In genomic region chr7:125481323-125481722, GRCh38 we compare ENCODE assay signal across 35 cellular contexts.
"Had no signal": no experiment of that assay in that cellular context is flagged by ENCODE, and none has a peak within 500 bp of the region (broad histone marks: within the 10 kb centered on the region; RNA-seq: fewer than 3 reads in every experiment).

No MANE protein-coding gene starts in this region.

- FAIRE-seq: bronchial epithelial cell, RCC 7860 had no signal

- H3K27ac Mint-ChIP-seq: activated CD4-positive, alpha-beta T cell treated with anti-CD3 and anti-CD28 coated beads, Interleukin-2, amount 10 ng/mL, durations not matched to agents 24 days and 14 days; activated CD8-positive, alpha-beta T cell treated with anti-CD3 and anti-CD28 coated beads, Interleukin-2, amount 10 ng/mL, durations not matched to agents 7 days and 5 days; activated naive CD4-positive, alpha-beta T cell treated with anti-CD3 and anti-CD28 coated beads, Interleukin-2, amount 10 ng/mL, durations not matched to agents 7 days and 5 days; activated naive CD8-positive, alpha-beta T cell; activated naive CD8-positive, alpha-beta T cell treated with anti-CD3 and anti-CD28 coated beads, Interleukin-2, amount 50 U/mL, for 24 hours; activated T-helper 1 cell treated with anti-CD3 and anti-CD28 coated beads, Interleukin-12 subunit alpha, Interleukin-12 subunit beta, Interleukin-2, Interleukin-4 antibody, amounts not matched to agents 30 ng/mL and 10 ng/mL and 1 ng/mL, durations not matched to agents 14 hours and 24 hours and 36 hours; brain had no signal

- H3K27ac ChIP-seq: PC-9, RWPE1, WERI-Rb-1 had no signal

- H3K27me3 Mint-ChIP-seq: activated CD4-positive, alpha-beta T cell treated with anti-CD3 and anti-CD28 coated beads, Interleukin-2, amount 10 ng/mL, durations not matched to agents 24 days and 14 days; activated naive CD4-positive, alpha-beta T cell treated with anti-CD3 and anti-CD28 coated beads, Interleukin-2, amount 10 ng/mL, durations not matched to agents 7 days and 5 days; activated naive CD8-positive, alpha-beta T cell; activated naive CD8-positive, alpha-beta T cell treated with anti-CD3 and anti-CD28 coated beads, Interleukin-2, amount 50 U/mL, for 24 hours had no signal

- DNase-seq: activated CD4-positive, alpha-beta T cell treated with anti-CD3 and anti-CD28 coated beads, Interleukin-2, amount 10 ng/mL, durations not matched to agents 24 days and 14 days; activated CD4-positive, alpha-beta T cell treated with anti-CD3 and anti-CD28 coated beads, Interleukin-2, amount 50 U/mL, for 4 hours; activated CD8-positive, alpha-beta T cell treated with anti-CD3 and anti-CD28 coated beads, Interleukin-2, amount 10 ng/mL, durations not matched to agents 7 days and 5 days; activated effector memory CD4-positive, alpha-beta T cell treated with Interleukin-2 at 50 U/mL for 16 hours; activated naive CD4-positive, alpha-beta T cell treated with anti-CD3 and anti-CD28 coated beads, Interleukin-2, amount 10 ng/mL, durations not matched to agents 7 days and 5 days; activated naive CD8-positive, alpha-beta T cell treated with anti-CD3 and anti-CD28 coated beads, Interleukin-2, amount 50 U/mL, for 24 hours; activated T-cell treated with anti-CD3 and anti-CD28 coated beads, Interleukin-2, amount 50 U/mL, for 4 hours; anterior cingulate cortex; caudate nucleus; cerebellar nuclear complex; Karpas-422; NCI-H1048; NCI-H1105 treated with DMSO at 0.1 percent for 48 hours; NCI-H1436; NCI-H1694; NCI-H1930; NCI-H2081 treated with DMSO at 0.1 percent for 48 hours; NCI-H226; NCI-H446 treated with DMSO at 0.1 percent for 48 hours; NCI-H524; NCI-H69; NK-92 treated with Interleukin-12 subunit alpha and Interleukin-12 subunit beta, amount 100 ng/mL, for 24 hours; PC-9; SIG-M5; SW 1271; T1000; WERI-Rb-1 had no signal

- H2AFZ ChIP-seq: PC-9 had no signal

- H3K4me1 Mint-ChIP-seq: activated CD4-positive, alpha-beta T cell treated with anti-CD3 and anti-CD28 coated beads, Interleukin-2, amount 10 ng/mL, durations not matched to agents 24 days and 14 days; activated naive CD4-positive, alpha-beta T cell treated with anti-CD3 and anti-CD28 coated beads, Interleukin-2, amount 10 ng/mL, durations not matched to agents 7 days and 5 days; activated naive CD8-positive, alpha-beta T cell treated with anti-CD3 and anti-CD28 coated beads, Interleukin-2, amount 50 U/mL, for 24 hours; brain had no signal

- H3K4me3 Mint-ChIP-seq: activated CD4-positive, alpha-beta T cell treated with anti-CD3 and anti-CD28 coated beads, Interleukin-2, amount 10 ng/mL, durations not matched to agents 24 days and 14 days; activated CD8-positive, alpha-beta T cell treated with anti-CD3 and anti-CD28 coated beads, Interleukin-2, amount 10 ng/mL, durations not matched to agents 7 days and 5 days; activated naive CD4-positive, alpha-beta T cell treated with anti-CD3 and anti-CD28 coated beads, Interleukin-2, amount 10 ng/mL, durations not matched to agents 7 days and 5 days; activated naive CD8-positive, alpha-beta T cell; activated naive CD8-positive, alpha-beta T cell treated with anti-CD3 and anti-CD28 coated beads, Interleukin-2, amount 50 U/mL, for 24 hours; activated T-cell treated with anti-CD3 and anti-CD28 coated beads, Interleukin-2, amount 50 U/mL, for 4 hours; activated T-helper 1 cell treated with anti-CD3 and anti-CD28 coated beads, Interleukin-12 subunit alpha, Interleukin-12 subunit beta, Interleukin-2, Interleukin-4 antibody, amounts not matched to agents 30 ng/mL and 10 ng/mL and 1 ng/mL, durations not matched to agents 14 hours and 24 hours and 36 hours; brain had no signal

- H3K36me3 ChIP-seq: WERI-Rb-1 had no signal

- H3K36me3 Mint-ChIP-seq: activated naive CD4-positive, alpha-beta T cell treated with anti-CD3 and anti-CD28 coated beads, Interleukin-2, amount 10 ng/mL, durations not matched to agents 7 days and 5 days; activated naive CD8-positive, alpha-beta T cell; brain had no signal

- H3K9me3 Mint-ChIP-seq: activated CD4-positive, alpha-beta T cell treated with anti-CD3 and anti-CD28 coated beads, Interleukin-2, amount 10 ng/mL, durations not matched to agents 24 days and 14 days; brain had no signal

- H3K4me2 ChIP-seq: PC-9 had no signal

- ATAC-seq: activated CD8-positive, alpha-beta T cell treated with anti-CD3 and anti-CD28 coated beads, Interleukin-2, amount 10 ng/mL, durations not matched to agents 7 days and 5 days; activated naive CD8-positive, alpha-beta T cell treated with anti-CD3 and anti-CD28 coated beads, Interleukin-2, amount 50 U/mL, for 24 hours; activated T-cell treated with anti-CD3 and anti-CD28 coated beads, Interleukin-2, amount 50 U/mL, for 4 hours; Right ventricle myocardium inferior; SK-N-SH treated with all-trans-retinoic acid at 6 μM for 48 hours had no signal

- H3K4me3 ChIP-seq: PC-9 had no signal
